Comparison of ENCODE assay signal across 27 cellular contexts in genomic region chr7:107469836-107470416, GRCh38. TPM values are rescaled to one million over a fixed set of nuclear protein-coding genes. Genes with fewer than 3 reads are reported as not detected.
A peak's percentile ranks its signal among the peaks of the same experiment; 100 is the strongest.
DNase-seq lines count a peak whose midpoint lies in the region; ATAC-seq, FAIRE-seq and TF ChIP-seq lines count a peak whose summit lies in the region.
"Had no signal": no experiment of that assay in that cellular context is flagged by ENCODE, and none has a peak within 500 bp of the region (broad histone marks: within the 10 kb centered on the region; RNA-seq: fewer than 3 reads in every experiment).

Gene GPR22, plus strand, starts transcription at chr7:107470057. Its CDS starts 4,004 bp downstream, at chr7:107474061.

- intact Hi-C loops in kidney (cut with DNase I) = loop anchor here (10.0 kb wide), 1 partner anchor 255 kb away; no protein-coding TSS in a partner anchor

- H3K36me3 Mint-ChIP-seq in naive thymus-derived CD8-positive, alpha-beta T cell = peaks cover 0 to 4% (median 0%) of the 10 kb centered on the region in 3 donors
- H3K36me3 Mint-ChIP-seq: activated CD4-positive, alpha-beta memory T cell treated with anti-CD3 and anti-CD28 coated beads for 36 hours; mesothelial cell of epicardium; stimulated activated effector memory CD8-positive, alpha-beta T cell treated with anti-CD3 and anti-CD28 coated beads, Interleukin-12 subunit alpha, Interleukin-12 subunit beta, amount 100 ng/mL, for 72 hours had no signal

- FAIRE-seq in H54 (lab: Jason Lieb, UNC) = peak; percentile 67
- FAIRE-seq in frontal cortex (lab: Jason Lieb, UNC) = no peak
- FAIRE-seq in kidney (lab: Jason Lieb, UNC) = no peak
- FAIRE-seq: HepG2 had no signal

- no peak for ATAC-seq in naive thymus-derived CD8-positive, alpha-beta T cell
- ATAC-seq: HepG2; stimulated activated effector memory CD8-positive, alpha-beta T cell treated with anti-CD3 and anti-CD28 coated beads, Interleukin-12 subunit alpha, Interleukin-12 subunit beta, amount 100 ng/mL, for 72 hours had no signal

- H3K27ac Mint-ChIP-seq in naive thymus-derived CD8-positive, alpha-beta T cell = no peak within 1 kb of the TSS
- H3K27ac Mint-ChIP-seq: activated CD4-positive, alpha-beta memory T cell treated with anti-CD3 and anti-CD28 coated beads for 36 hours; mesothelial cell of epicardium; nephron; progenitor cell of endocrine pancreas; stimulated activated effector memory CD8-positive, alpha-beta T cell treated with anti-CD3 and anti-CD28 coated beads, Interleukin-12 subunit alpha, Interleukin-12 subunit beta, amount 100 ng/mL, for 72 hours had no signal

- H3K4me3 Mint-ChIP-seq in naive thymus-derived CD8-positive, alpha-beta T cell = no peak within 1 kb of the TSS
- H3K4me3 Mint-ChIP-seq: activated CD4-positive, alpha-beta memory T cell treated with anti-CD3 and anti-CD28 coated beads for 36 hours; mesothelial cell of epicardium; stimulated activated effector memory CD8-positive, alpha-beta T cell treated with anti-CD3 and anti-CD28 coated beads, Interleukin-12 subunit alpha, Interleukin-12 subunit beta, amount 100 ng/mL, for 72 hours had no signal

- H3K4me1 Mint-ChIP-seq in naive thymus-derived CD8-positive, alpha-beta T cell = peaks cover 0 to 13% (median 9%) of the 10 kb centered on the region in 4 donors
- H3K4me1 Mint-ChIP-seq: stimulated activated effector memory CD8-positive, alpha-beta T cell treated with anti-CD3 and anti-CD28 coated beads, Interleukin-12 subunit alpha, Interleukin-12 subunit beta, amount 100 ng/mL, for 72 hours had no signal

- H3K27me3 Mint-ChIP-seq in naive thymus-derived CD8-positive, alpha-beta T cell = no peaks in the 10 kb centered on the region
- H3K27me3 Mint-ChIP-seq: activated CD4-positive, alpha-beta memory T cell treated with anti-CD3 and anti-CD28 coated beads for 36 hours; progenitor cell of endocrine pancreas had no signal

- H3K4me1 ChIP-seq in kidney (ENCODE audit: control insufficient read depth in 1 of 2, insufficient read depth in 1 of 2, low read depth in 1 of 2, low read length in 2 of 2) = no peaks in the 10 kb centered on the region
- H3K4me1 ChIP-seq: suprapubic skin had no signal

- no peak for TF ChIP-seq POLR2A in H54 (IDR thresholded peaks at IDR 0.05; ENCODE audit: low read depth, low read length)

- DNase-seq in H54 (ENCODE audit: insufficient read length, low spot score) (no peak), SHP77 treated with DMSO at 0.1 percent for 48 hours (lab: John Stamatoyannopoulos, UW) (peak; percentile 8), frontal cortex (ENCODE audit: low spot score in 2 of 2) (no peak), midbrain (lab: John Stamatoyannopoulos, UW) (peak; percentile 52), NCI-H345 treated with DMSO at 0.1 percent for 48 hours (lab: John Stamatoyannopoulos, UW; ENCODE audit: unreplicated experiment) (no peak), kidney (no peak), COR-L47 (lab: John Stamatoyannopoulos, UW) (no peak)
- no peak for DNase-seq in naive thymus-derived CD8-positive, alpha-beta T cell
- DNase-seq: ACHN; activated CD4-positive, alpha-beta memory T cell treated with anti-CD3 and anti-CD28 coated beads for 36 hours; activated CD4-positive, CD25-positive, alpha-beta regulatory T cell; activated effector memory CD4-positive, alpha-beta T cell treated with Interleukin-2 at 50 U/mL for 16 hours; brain microvascular endothelial cell; cortex of kidney; NCI-H1417 treated with DMSO at 0.1 percent for 48 hours; NCI-H345; stimulated activated CD4-positive, alpha-beta T cell treated with anti-CD3 and anti-CD28 coated beads, Interleukin-2, amount 100 ng/mL, for 24 hours had no signal

- H3K9ac ChIP-seq in kidney (ENCODE audit: low read length in 2 of 2) = no peak within 1 kb of the TSS

- no peak for TF ChIP-seq CTCF in kidney (IDR thresholded peaks at IDR 0.05; ENCODE audit: borderline replicate concordance, extremely low read depth, insufficient read depth)

- no peak within 1 kb of the TSS for H3K27ac ChIP-seq in kidney (ENCODE audit: low read depth in 2 of 2, low read length in 2 of 2)
- H3K27ac ChIP-seq: brain microvascular endothelial cell, C4-2B, HL-60, suprapubic skin had no signal

- POLR2A ChIA-PET in naive thymus-derived CD8-positive, alpha-beta T cell (lab: Charles Lee) = interaction anchor here (0.5 kb wide), 1 partner anchor 303 kb away, joined by 4 read pairs; no protein-coding TSS in a partner anchor

- no peaks in the 10 kb centered on the region for H3K9me3 ChIP-seq in kidney (ENCODE audit: control insufficient read depth in 1 of 2, low read length in 2 of 2)
- H3K9me3 ChIP-seq: suprapubic skin had no signal

- no peaks in the 10 kb centered on the region for H3K36me3 ChIP-seq in kidney (ENCODE audit: control insufficient read depth in 1 of 2, insufficient read depth in 2 of 2, low read length in 2 of 2)
- H3K36me3 ChIP-seq: brain microvascular endothelial cell, suprapubic skin had no signal

- no peak within 1 kb of the TSS for H3K4me3 ChIP-seq in kidney (ENCODE audit: low read length in 2 of 2)
- H3K4me3 ChIP-seq: suprapubic skin had no signal

- no peaks in the 10 kb centered on the region for H3K9me3 Mint-ChIP-seq in naive thymus-derived CD8-positive, alpha-beta T cell
- H3K9me3 Mint-ChIP-seq: activated CD4-positive, alpha-beta memory T cell treated with anti-CD3 and anti-CD28 coated beads for 36 hours; mesothelial cell of epicardium; nephron; stimulated activated effector memory CD8-positive, alpha-beta T cell treated with anti-CD3 and anti-CD28 coated beads, Interleukin-12 subunit alpha, Interleukin-12 subunit beta, amount 100 ng/mL, for 72 hours had no signal

RNA-seq across cellular contexts. Expression of gene GPR22, which starts in this region (rescaled TPM):
- 102 TPM for total RNA-seq in frontal cortex
- not detected for total RNA-seq in kidney
- not detected for polyA plus RNA-seq in kidney (ENCODE audit: insufficient read depth, low read depth, low replicate concordance)
- total RNA-seq in naive thymus-derived CD8-positive, alpha-beta T cell = not detected
- under 1 TPM in 2 of 3 donors, not detected in 1; 0.08 to 0.11 TPM for polyA plus RNA-seq in naive thymus-derived CD8-positive, alpha-beta T cell
- total RNA-seq: activated CD4-positive, alpha-beta memory T cell treated with anti-CD3 and anti-CD28 coated beads for 36 hours; fibroblast of lung; H4; HepG2; mesothelial cell of epicardium; progenitor cell of endocrine pancreas; suprapubic skin had no signal
- polyA plus RNA-seq: fibroblast of lung, HepG2 had no signal

Comparison
In these comparisons a context has a peak if more than half of its experiments do, and no peak if none do; other contexts are left out.
1. RNA of gene GPR22 (total RNA-seq): 102 TPM in frontal cortex (single experiment); not detected in kidney (single experiment) and not detected in naive thymus-derived CD8-positive, alpha-beta T cell; every median in the first group is over 10 times any median in the second.
2. DNase-seq: peak in SHP77 treated with DMSO at 0.1 percent for 48 hours (single experiment) and midbrain (single experiment); none in H54 (single experiment), frontal cortex (0 of 2), NCI-H345 treated with DMSO at 0.1 percent for 48 hours (single experiment), kidney (single experiment), naive thymus-derived CD8-positive, alpha-beta T cell (0 of 10) and COR-L47 (single experiment).